Comparison of ENCODE assay signal across 15 cellular contexts in genomic region chr3:50008931-50009330, GRCh38.
DNase-seq lines count a peak whose midpoint lies in the region; ATAC-seq and TF ChIP-seq lines count a peak whose summit lies in the region.
"Had no signal": no experiment of that assay in that cellular context is flagged by ENCODE, and none has a peak within 500 bp of the region (broad histone marks: within the 10 kb centered on the region; RNA-seq: fewer than 3 reads in every experiment).

No MANE protein-coding gene starts in this region.

- H2BK120ac ChIP-seq in mesenchymal stem cell (ENCODE audit: low read depth, low read length), result no peak overlapping the region

- H3K36me3 ChIP-seq in mesenchymal stem cell (ENCODE audit: control insufficient read depth in 1 of 2, insufficient read depth in 2 of 2, low read depth in 1 of 2, low read length in 2 of 2), result peaks cover 6 to 9% of the 10 kb centered on the region in 2 experiments

- peak; percentile 33 for DNase-seq in DMS79 treated with DMSO at 0.1 percent for 48 hours (lab: John Stamatoyannopoulos, UW)
- peak; percentile 5 for DNase-seq in NB4 (ENCODE audit: low read depth)
- peak; percentile 35 to 38 for DNase-seq in cardiac fibroblast (ENCODE audit: low read depth in 2 of 2)
- peak; percentile 15 for DNase-seq in mesenchymal stem cell
- DNase-seq in NCI-H2227 (lab: John Stamatoyannopoulos, UW; ENCODE audit: unreplicated experiment), result no peak
- DNase-seq: activated naive CD4-positive, alpha-beta T cell treated with anti-CD3 and anti-CD28 coated beads, Interleukin-2, amount 10 ng/mL, durations not matched to agents 7 days and 5 days; lower lobe of right lung; NCI-H446 treated with DMSO at 0.1 percent for 48 hours; occipital lobe; Peyer's patch; stimulated activated CD4-positive, alpha-beta T cell treated with anti-CD3 and anti-CD28 coated beads, Interleukin-2, amount 100 ng/mL, for 24 hours; stimulated activated naive CD4-positive, alpha-beta T cell treated with Interleukin-2 at 50 U/mL for 16 hours had no signal

- H3K14ac ChIP-seq in mesenchymal stem cell (ENCODE audit: low read length in 2 of 2), result no peak overlapping the region

- no peak overlapping the region for H4K91ac ChIP-seq in mesenchymal stem cell (ENCODE audit: low read length)

- no peak overlapping the region for H3K4me2 ChIP-seq in mesenchymal stem cell (ENCODE audit: low read length, poor library complexity, severe bottlenecking)

- ATAC-seq in stimulated activated memory B cell treated with anti-CD40 and anti-IgM and Interleukin-4, amounts not matched to agents 10 μg/mL and 1 μg/mL and 100 μg/mL, for 72 hours, result no peak
- ATAC-seq in HG03565 (IDR thresholded peaks at IDR 0.05; ENCODE audit: unreplicated experiment) (no peak), GM18858 (IDR thresholded peaks at IDR 0.05; ENCODE audit: unreplicated experiment) (no peak)

- no peaks in the 10 kb centered on the region for H3K9me3 ChIP-seq in mesenchymal stem cell (ENCODE audit: control insufficient read depth, low read length)
- H3K9me3 ChIP-seq: lower lobe of right lung, Peyer's patch had no signal

- no peak overlapping the region for H3K27ac Mint-ChIP-seq in stimulated activated memory B cell treated with anti-CD40 and anti-IgM and Interleukin-4, amounts not matched to agents 10 μg/mL and 1 μg/mL and 100 μg/mL, for 72 hours
- H3K27ac Mint-ChIP-seq: activated naive CD4-positive, alpha-beta T cell treated with anti-CD3 and anti-CD28 coated beads, Interleukin-2, amount 10 ng/mL, durations not matched to agents 7 days and 5 days had no signal

- no peak overlapping the region for H4K8ac ChIP-seq in mesenchymal stem cell (ENCODE audit: low read length)

- H3K4me1 ChIP-seq in mesenchymal stem cell (ENCODE audit: control insufficient read depth, insufficient read depth, low read depth, low read length), result peaks cover 3% of the 10 kb centered on the region
- H3K4me1 ChIP-seq: lower lobe of right lung, Peyer's patch had no signal

- TF ChIP-seq CTCF in NB4 (IDR thresholded peaks at IDR 0.05; ENCODE audit: low read depth, low read length) (no peak), cardiac fibroblast (IDR thresholded peaks at IDR 0.05; ENCODE audit: low read depth, low read length) (no peak)

- H3K27me3 ChIP-seq in mesenchymal stem cell (ENCODE audit: control insufficient read depth in 1 of 2, insufficient read depth in 1 of 2, low read length in 2 of 2), result no peaks in the 10 kb centered on the region
- H3K27me3 ChIP-seq: Peyer's patch had no signal

- no peak overlapping the region for H3K4me3 Mint-ChIP-seq in stimulated activated memory B cell treated with anti-CD40 and anti-IgM and Interleukin-4, amounts not matched to agents 10 μg/mL and 1 μg/mL and 100 μg/mL, for 72 hours
- H3K4me3 Mint-ChIP-seq: activated naive CD4-positive, alpha-beta T cell treated with anti-CD3 and anti-CD28 coated beads, Interleukin-2, amount 10 ng/mL, durations not matched to agents 7 days and 5 days had no signal

- WGBS in mesenchymal stem cell, result 88% methylated on average over 1 of the region's 1 CpG

- no peak overlapping the region for H2AFZ ChIP-seq in mesenchymal stem cell (ENCODE audit: low read depth, low read length)

- H3K4me1 Mint-ChIP-seq in stimulated activated memory B cell treated with anti-CD40 and anti-IgM and Interleukin-4, amounts not matched to agents 10 μg/mL and 1 μg/mL and 100 μg/mL, for 72 hours, result no peaks in the 10 kb centered on the region
- H3K4me1 Mint-ChIP-seq: activated naive CD4-positive, alpha-beta T cell treated with anti-CD3 and anti-CD28 coated beads, Interleukin-2, amount 10 ng/mL, durations not matched to agents 7 days and 5 days had no signal

- peaks cover 18% of the 10 kb centered on the region for H3K36me3 Mint-ChIP-seq in stimulated activated memory B cell treated with anti-CD40 and anti-IgM and Interleukin-4, amounts not matched to agents 10 μg/mL and 1 μg/mL and 100 μg/mL, for 72 hours

- H3K27me3 Mint-ChIP-seq in stimulated activated memory B cell treated with anti-CD40 and anti-IgM and Interleukin-4, amounts not matched to agents 10 μg/mL and 1 μg/mL and 100 μg/mL, for 72 hours, result no peaks in the 10 kb centered on the region
- H3K27me3 Mint-ChIP-seq: activated naive CD4-positive, alpha-beta T cell treated with anti-CD3 and anti-CD28 coated beads, Interleukin-2, amount 10 ng/mL, durations not matched to agents 7 days and 5 days had no signal

- TF ChIP-seq POLR2A in NB4 (IDR thresholded peaks at IDR 0.05; ENCODE audit: extremely low read depth, insufficient read length), result no peak

- peaks cover 32% of the 10 kb centered on the region for H3K79me1 ChIP-seq in mesenchymal stem cell (replicated peaks; ENCODE audit: low read length, poor library complexity, severe bottlenecking)

- no peaks in the 10 kb centered on the region for H3K9me3 Mint-ChIP-seq in stimulated activated memory B cell treated with anti-CD40 and anti-IgM and Interleukin-4, amounts not matched to agents 10 μg/mL and 1 μg/mL and 100 μg/mL, for 72 hours
- H3K9me3 Mint-ChIP-seq: activated naive CD4-positive, alpha-beta T cell treated with anti-CD3 and anti-CD28 coated beads, Interleukin-2, amount 10 ng/mL, durations not matched to agents 7 days and 5 days had no signal

- H3K4me3 ChIP-seq in NB4 (ENCODE audit: low read depth, low read length) (no peak overlapping the region), cardiac fibroblast (replicated peaks in 1 of 2; ENCODE audit: low read depth in 2 of 2, low read length in 2 of 2) (no peak overlapping the region), mesenchymal stem cell (ENCODE audit: insufficient read depth in 1 of 2, low read depth in 1 of 2, low read length in 2 of 2) (no peak overlapping the region)
- H3K4me3 ChIP-seq: lower lobe of right lung, Peyer's patch had no signal

- H2BK15ac ChIP-seq in mesenchymal stem cell (ENCODE audit: low read depth, poor library complexity, severe bottlenecking), result no peak overlapping the region

- H2BK5ac ChIP-seq in mesenchymal stem cell (ENCODE audit: low read depth, low read length, poor library complexity, severe bottlenecking), result no peak overlapping the region

- H2BK12ac ChIP-seq in mesenchymal stem cell (ENCODE audit: low read length in 2 of 2), result no peak overlapping the region

- H3K23ac ChIP-seq in mesenchymal stem cell (ENCODE audit: low read length in 2 of 2), result no peak overlapping the region

- no peak overlapping the region for H3K9ac ChIP-seq in mesenchymal stem cell (ENCODE audit: low read length)

- no peak overlapping the region for H3K18ac ChIP-seq in mesenchymal stem cell (ENCODE audit: low read depth in 1 of 2, low read length in 2 of 2)

- H2AK5ac ChIP-seq in mesenchymal stem cell (ENCODE audit: low read length, severe bottlenecking), result no peak overlapping the region

- H3K4ac ChIP-seq in mesenchymal stem cell (ENCODE audit: low read depth in 1 of 2, low read length in 2 of 2), result no peak overlapping the region

- no peak overlapping the region for H3K27ac ChIP-seq in mesenchymal stem cell (ENCODE audit: low read length, poor library complexity, severe bottlenecking)
- H3K27ac ChIP-seq: lower lobe of right lung, Peyer's patch had no signal
